Comparison of ENCODE assay signal across 1 cellular context in the genomic region with DNA sequence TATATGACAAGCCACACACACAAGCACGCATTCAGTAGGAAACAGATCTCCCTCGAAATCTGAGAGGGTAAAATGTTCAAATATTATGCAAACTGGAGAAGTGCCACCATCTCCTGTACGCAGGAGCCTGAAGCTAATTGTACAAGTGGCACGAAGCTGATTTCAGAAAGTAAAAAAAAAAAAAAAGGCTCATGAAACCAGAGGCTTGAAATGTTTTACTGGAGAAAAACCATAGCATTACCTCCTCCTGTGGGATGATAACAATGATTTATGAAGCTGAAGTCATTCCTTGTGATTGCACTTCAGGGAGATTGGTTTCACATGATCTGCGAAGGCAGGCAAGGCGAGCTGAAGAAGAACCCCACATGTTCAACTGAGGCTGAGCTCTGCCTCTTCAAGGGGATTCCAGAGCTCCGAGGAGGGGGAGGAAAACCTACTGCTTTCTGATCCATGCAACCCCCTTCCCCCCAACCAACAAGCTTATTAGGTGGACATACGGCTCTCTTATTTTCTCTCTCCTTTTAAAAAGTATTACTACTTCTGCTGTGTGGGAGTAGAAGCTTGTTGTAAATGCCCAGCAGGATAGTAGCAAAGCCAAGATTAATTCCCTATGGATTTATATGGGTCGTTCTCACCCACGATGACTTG.
TF ChIP-seq lines count a peak whose summit lies in the region.

No MANE protein-coding gene starts in this region.

TF ChIP-seq in HEK293, 187 proteins besides CTCF, POLR2A, EP300 and RAD21 (continued from another document and continues in another):
- TF ChIP-seq, protein P1, sequence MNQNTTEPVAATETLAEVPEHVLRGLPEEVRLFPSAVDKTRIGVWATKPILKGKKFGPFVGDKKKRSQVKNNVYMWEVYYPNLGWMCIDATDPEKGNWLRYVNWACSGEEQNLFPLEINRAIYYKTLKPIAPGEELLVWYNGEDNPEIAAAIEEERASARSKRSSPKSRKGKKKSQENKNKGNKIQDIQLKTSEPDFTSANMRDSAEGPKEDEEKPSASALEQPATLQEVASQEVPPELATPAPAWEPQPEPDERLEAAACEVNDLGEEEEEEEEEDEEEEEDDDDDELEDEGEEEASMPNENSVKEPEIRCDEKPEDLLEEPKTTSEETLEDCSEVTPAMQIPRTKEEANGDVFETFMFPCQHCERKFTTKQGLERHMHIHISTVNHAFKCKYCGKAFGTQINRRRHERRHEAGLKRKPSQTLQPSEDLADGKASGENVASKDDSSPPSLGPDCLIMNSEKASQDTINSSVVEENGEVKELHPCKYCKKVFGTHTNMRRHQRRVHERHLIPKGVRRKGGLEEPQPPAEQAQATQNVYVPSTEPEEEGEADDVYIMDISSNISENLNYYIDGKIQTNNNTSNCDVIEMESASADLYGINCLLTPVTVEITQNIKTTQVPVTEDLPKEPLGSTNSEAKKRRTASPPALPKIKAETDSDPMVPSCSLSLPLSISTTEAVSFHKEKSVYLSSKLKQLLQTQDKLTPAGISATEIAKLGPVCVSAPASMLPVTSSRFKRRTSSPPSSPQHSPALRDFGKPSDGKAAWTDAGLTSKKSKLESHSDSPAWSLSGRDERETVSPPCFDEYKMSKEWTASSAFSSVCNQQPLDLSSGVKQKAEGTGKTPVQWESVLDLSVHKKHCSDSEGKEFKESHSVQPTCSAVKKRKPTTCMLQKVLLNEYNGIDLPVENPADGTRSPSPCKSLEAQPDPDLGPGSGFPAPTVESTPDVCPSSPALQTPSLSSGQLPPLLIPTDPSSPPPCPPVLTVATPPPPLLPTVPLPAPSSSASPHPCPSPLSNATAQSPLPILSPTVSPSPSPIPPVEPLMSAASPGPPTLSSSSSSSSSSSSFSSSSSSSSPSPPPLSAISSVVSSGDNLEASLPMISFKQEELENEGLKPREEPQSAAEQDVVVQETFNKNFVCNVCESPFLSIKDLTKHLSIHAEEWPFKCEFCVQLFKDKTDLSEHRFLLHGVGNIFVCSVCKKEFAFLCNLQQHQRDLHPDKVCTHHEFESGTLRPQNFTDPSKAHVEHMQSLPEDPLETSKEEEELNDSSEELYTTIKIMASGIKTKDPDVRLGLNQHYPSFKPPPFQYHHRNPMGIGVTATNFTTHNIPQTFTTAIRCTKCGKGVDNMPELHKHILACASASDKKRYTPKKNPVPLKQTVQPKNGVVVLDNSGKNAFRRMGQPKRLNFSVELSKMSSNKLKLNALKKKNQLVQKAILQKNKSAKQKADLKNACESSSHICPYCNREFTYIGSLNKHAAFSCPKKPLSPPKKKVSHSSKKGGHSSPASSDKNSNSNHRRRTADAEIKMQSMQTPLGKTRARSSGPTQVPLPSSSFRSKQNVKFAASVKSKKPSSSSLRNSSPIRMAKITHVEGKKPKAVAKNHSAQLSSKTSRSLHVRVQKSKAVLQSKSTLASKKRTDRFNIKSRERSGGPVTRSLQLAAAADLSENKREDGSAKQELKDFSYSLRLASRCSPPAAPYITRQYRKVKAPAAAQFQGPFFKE (tag by site-specific recombination; IDR thresholded peaks at IDR 0.05; ENCODE audit: borderline replicate concordance), result no peak
- TF ChIP-seq ZNF501 (tag by site-specific recombination; IDR thresholded peaks at IDR 0.05) (no peak), KLF7 (tag by site-specific recombination; IDR thresholded peaks at IDR 0.05; ENCODE audit: borderline replicate concordance) (no peak), KLF8 (tag by site-specific recombination; IDR thresholded peaks at IDR 0.05) (peak; percentile 41; the same call in 1 of the 2 replicates), TCF7L2 (IDR thresholded peaks at IDR 0.05; ENCODE audit: borderline replicate concordance, low read depth, low read length) (no peak; the same call in 1 of the 2 replicates), ZSCAN30 (tag by site-specific recombination; IDR thresholded peaks at IDR 0.05) (peak; percentile 66; the same call in 1 of the 2 replicates), ZNF366 (tag by site-specific recombination; conservative IDR thresholded peaks at IDR 0.05) (peak; percentile 92), ZNF473 (tag by site-specific recombination; IDR thresholded peaks at IDR 0.05) (no peak), ZBTB8A (tag by site-specific recombination; IDR thresholded peaks at IDR 0.05) (peak; percentile 64; the same call in 1 of the 2 replicates), ZNF837 (tag by site-specific recombination; IDR thresholded peaks at IDR 0.05) (no peak), ZNF843 (tag by site-specific recombination; IDR thresholded peaks at IDR 0.05) (peak; percentile 93), ZBTB1 (tag by site-specific recombination; IDR thresholded peaks at IDR 0.05) (peak; percentile 47; the same call in 1 of the 2 replicates), ZNF664 (tag by site-specific recombination; IDR thresholded peaks at IDR 0.05) (peak; percentile 80), ZNF521 (tag by site-specific recombination; IDR thresholded peaks at IDR 0.05) (no peak), ZSCAN23 (tag by site-specific recombination; IDR thresholded peaks at IDR 0.05) (0 out of 2 replicates have a peak, but pooled peaks have one; percentile 34), FEZF1 (tag by site-specific recombination; IDR thresholded peaks at IDR 0.05) (peak; percentile 98), OSR2 (tag by site-specific recombination; IDR thresholded peaks at IDR 0.05) (peak; percentile 98), ZNF416 (tag by site-specific recombination; IDR thresholded peaks at IDR 0.05) (no peak), ZNF654 (tag by site-specific recombination; IDR thresholded peaks at IDR 0.05; ENCODE audit: low read depth) (peak; percentile 9; the same call in 1 of the 2 replicates), ZNF391 (tag by site-specific recombination; IDR thresholded peaks at IDR 0.05; ENCODE audit: borderline replicate concordance, low read depth) (peak; percentile 79; the same call in 1 of the 2 replicates), ZNF426 (tag by site-specific recombination; IDR thresholded peaks at IDR 0.05) (no peak), ZNF558 (tag by site-specific recombination; IDR thresholded peaks at IDR 0.05) (peak; percentile 57; the same call in 1 of the 2 replicates), EGR2 (tag by site-specific recombination; IDR thresholded peaks at IDR 0.05; ENCODE audit: low read depth) (peak; percentile 70), BCL11B (tag by site-specific recombination; IDR thresholded peaks at IDR 0.05; ENCODE audit: low read depth) (no peak), ZNF768 (tag by site-specific recombination; IDR thresholded peaks at IDR 0.05) (no peak), ZNF140 (tag by site-specific recombination; IDR thresholded peaks at IDR 0.05) (no peak), ZNF610 (tag by site-specific recombination; IDR thresholded peaks at IDR 0.05; ENCODE audit: borderline replicate concordance) (peak; percentile 41; the same call in 1 of the 2 replicates), ZNF121 (tag by site-specific recombination; IDR thresholded peaks at IDR 0.05) (no peak)
- TF ChIP-seq, protein P2, sequence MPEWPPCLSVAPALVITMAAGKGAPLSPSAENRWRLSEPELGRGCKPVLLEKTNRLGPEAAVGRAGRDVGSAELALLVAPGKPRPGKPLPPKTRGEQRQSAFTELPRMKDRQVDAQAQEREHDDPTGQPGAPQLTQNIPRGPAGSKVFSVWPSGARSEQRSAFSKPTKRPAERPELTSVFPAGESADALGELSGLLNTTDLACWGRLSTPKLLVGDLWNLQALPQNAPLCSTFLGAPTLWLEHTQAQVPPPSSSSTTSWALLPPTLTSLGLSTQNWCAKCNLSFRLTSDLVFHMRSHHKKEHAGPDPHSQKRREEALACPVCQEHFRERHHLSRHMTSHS (tag by site-specific recombination; IDR thresholded peaks at IDR 0.05), result 0 out of 2 replicates have a peak, but pooled peaks have one; percentile 17
- TF ChIP-seq, protein P3, sequence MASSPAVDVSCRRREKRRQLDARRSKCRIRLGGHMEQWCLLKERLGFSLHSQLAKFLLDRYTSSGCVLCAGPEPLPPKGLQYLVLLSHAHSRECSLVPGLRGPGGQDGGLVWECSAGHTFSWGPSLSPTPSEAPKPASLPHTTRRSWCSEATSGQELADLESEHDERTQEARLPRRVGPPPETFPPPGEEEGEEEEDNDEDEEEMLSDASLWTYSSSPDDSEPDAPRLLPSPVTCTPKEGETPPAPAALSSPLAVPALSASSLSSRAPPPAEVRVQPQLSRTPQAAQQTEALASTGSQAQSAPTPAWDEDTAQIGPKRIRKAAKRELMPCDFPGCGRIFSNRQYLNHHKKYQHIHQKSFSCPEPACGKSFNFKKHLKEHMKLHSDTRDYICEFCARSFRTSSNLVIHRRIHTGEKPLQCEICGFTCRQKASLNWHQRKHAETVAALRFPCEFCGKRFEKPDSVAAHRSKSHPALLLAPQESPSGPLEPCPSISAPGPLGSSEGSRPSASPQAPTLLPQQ (tag by site-specific recombination; IDR thresholded peaks at IDR 0.05), result peak; percentile 59
- TF ChIP-seq, protein P4, sequence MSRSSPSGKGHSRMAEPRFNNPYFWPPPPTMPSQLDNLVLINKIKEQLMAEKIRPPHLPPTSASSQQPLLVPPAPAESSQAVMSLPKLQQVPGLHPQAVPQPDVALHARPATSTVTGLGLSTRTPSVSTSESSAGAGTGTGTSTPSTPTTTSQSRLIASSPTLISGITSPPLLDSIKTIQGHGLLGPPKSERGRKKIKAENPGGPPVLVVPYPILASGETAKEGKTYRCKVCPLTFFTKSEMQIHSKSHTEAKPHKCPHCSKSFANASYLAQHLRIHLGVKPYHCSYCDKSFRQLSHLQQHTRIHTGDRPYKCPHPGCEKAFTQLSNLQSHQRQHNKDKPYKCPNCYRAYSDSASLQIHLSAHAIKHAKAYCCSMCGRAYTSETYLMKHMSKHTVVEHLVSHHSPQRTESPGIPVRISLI (tag by site-specific recombination; IDR thresholded peaks at IDR 0.05), result peak; percentile 93
- TF ChIP-seq, protein P5, sequence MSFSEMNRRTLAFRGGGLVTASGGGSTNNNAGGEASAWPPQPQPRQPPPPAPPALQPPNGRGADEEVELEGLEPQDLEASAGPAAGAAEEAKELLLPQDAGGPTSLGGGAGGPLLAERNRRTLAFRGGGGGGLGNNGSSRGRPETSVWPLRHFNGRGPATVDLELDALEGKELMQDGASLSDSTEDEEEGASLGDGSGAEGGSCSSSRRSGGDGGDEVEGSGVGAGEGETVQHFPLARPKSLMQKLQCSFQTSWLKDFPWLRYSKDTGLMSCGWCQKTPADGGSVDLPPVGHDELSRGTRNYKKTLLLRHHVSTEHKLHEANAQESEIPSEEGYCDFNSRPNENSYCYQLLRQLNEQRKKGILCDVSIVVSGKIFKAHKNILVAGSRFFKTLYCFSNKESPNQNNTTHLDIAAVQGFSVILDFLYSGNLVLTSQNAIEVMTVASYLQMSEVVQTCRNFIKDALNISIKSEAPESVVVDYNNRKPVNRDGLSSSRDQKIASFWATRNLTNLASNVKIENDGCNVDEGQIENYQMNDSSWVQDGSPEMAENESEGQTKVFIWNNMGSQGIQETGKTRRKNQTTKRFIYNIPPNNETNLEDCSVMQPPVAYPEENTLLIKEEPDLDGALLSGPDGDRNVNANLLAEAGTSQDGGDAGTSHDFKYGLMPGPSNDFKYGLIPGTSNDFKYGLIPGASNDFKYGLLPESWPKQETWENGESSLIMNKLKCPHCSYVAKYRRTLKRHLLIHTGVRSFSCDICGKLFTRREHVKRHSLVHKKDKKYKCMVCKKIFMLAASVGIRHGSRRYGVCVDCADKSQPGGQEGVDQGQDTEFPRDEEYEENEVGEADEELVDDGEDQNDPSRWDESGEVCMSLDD (tag by site-specific recombination; IDR thresholded peaks at IDR 0.05), result no peak
- TF ChIP-seq, protein P6, sequence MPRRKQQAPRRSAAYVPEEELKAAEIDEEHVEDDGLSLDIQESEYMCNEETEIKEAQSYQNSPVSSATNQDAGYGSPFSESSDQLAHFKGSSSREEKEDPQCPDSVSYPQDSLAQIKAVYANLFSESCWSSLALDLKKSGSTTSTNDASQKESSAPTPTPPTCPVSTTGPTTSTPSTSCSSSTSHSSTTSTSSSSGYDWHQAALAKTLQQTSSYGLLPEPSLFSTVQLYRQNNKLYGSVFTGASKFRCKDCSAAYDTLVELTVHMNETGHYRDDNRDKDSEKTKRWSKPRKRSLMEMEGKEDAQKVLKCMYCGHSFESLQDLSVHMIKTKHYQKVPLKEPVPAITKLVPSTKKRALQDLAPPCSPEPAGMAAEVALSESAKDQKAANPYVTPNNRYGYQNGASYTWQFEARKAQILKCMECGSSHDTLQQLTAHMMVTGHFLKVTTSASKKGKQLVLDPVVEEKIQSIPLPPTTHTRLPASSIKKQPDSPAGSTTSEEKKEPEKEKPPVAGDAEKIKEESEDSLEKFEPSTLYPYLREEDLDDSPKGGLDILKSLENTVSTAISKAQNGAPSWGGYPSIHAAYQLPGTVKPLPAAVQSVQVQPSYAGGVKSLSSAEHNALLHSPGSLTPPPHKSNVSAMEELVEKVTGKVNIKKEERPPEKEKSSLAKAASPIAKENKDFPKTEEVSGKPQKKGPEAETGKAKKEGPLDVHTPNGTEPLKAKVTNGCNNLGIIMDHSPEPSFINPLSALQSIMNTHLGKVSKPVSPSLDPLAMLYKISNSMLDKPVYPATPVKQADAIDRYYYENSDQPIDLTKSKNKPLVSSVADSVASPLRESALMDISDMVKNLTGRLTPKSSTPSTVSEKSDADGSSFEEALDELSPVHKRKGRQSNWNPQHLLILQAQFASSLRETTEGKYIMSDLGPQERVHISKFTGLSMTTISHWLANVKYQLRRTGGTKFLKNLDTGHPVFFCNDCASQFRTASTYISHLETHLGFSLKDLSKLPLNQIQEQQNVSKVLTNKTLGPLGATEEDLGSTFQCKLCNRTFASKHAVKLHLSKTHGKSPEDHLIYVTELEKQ (tag by site-specific recombination; IDR thresholded peaks at IDR 0.05; ENCODE audit: borderline replicate concordance), result peak; percentile 89; the same call in 1 of the 2 replicates
- TF ChIP-seq, protein P7, sequence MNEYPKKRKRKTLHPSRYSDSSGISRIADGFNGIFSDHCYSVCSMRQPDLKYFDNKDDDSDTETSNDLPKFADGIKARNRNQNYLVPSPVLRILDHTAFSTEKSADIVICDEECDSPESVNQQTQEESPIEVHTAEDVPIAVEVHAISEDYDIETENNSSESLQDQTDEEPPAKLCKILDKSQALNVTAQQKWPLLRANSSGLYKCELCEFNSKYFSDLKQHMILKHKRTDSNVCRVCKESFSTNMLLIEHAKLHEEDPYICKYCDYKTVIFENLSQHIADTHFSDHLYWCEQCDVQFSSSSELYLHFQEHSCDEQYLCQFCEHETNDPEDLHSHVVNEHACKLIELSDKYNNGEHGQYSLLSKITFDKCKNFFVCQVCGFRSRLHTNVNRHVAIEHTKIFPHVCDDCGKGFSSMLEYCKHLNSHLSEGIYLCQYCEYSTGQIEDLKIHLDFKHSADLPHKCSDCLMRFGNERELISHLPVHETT (tag by site-specific recombination; IDR thresholded peaks at IDR 0.05), result peak; percentile 77; the same call in 1 of the 2 replicates
- TF ChIP-seq, protein P8, sequence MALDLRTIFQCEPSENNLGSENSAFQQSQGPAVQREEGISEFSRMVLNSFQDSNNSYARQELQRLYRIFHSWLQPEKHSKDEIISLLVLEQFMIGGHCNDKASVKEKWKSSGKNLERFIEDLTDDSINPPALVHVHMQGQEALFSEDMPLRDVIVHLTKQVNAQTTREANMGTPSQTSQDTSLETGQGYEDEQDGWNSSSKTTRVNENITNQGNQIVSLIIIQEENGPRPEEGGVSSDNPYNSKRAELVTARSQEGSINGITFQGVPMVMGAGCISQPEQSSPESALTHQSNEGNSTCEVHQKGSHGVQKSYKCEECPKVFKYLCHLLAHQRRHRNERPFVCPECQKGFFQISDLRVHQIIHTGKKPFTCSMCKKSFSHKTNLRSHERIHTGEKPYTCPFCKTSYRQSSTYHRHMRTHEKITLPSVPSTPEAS (tag by site-specific recombination; IDR thresholded peaks at IDR 0.05), result 0 out of 2 replicates have a peak, but pooled peaks have one; percentile 18
